Comparison of ENCODE assay signal across 9 cellular contexts in genomic region chr1:65260851-65261473, GRCh38. TPM values are rescaled to one million over a fixed set of nuclear protein-coding genes. Genes with fewer than 3 reads are reported as not detected.
DNase-seq lines count a peak whose midpoint lies in the region; ATAC-seq and TF ChIP-seq lines count a peak whose summit lies in the region.
"Had no signal": no experiment of that assay in that cellular context is flagged by ENCODE, and none has a peak within 500 bp of the region (broad histone marks: within the 10 kb centered on the region; RNA-seq: fewer than 3 reads in every experiment).

No MANE protein-coding gene starts in this region.

- TF ChIP-seq POLR2A in gastrocnemius medialis (IDR thresholded peaks at IDR 0.05): no peak

- H3K4me1 ChIP-seq in PC-9 (replicated peaks; ENCODE audit: insufficient read depth): peaks cover 13% of the 10 kb centered on the region; the same call in 1 of the 2 replicates
- peaks cover 9 to 14% of the 10 kb centered on the region in 2 donors for H3K4me1 ChIP-seq in gastrocnemius medialis
- H3K4me1 ChIP-seq: parathyroid adenoma had no signal

- H3K9me2 ChIP-seq in PC-9 (ENCODE audit: insufficient read depth): no peaks in the 10 kb centered on the region; the same call in 1 of the 2 replicates

- no peak overlapping the region for H3K27ac ChIP-seq in PC-9
- no peak overlapping the region for H3K27ac ChIP-seq in gastrocnemius medialis
- H3K27ac ChIP-seq: parathyroid adenoma had no signal

- no peak overlapping the region for H2AFZ ChIP-seq in PC-9
- H2AFZ ChIP-seq: parathyroid adenoma had no signal

- DNase-seq in AG08396 (ENCODE audit: low spot score): peak; percentile 73
- peak; percentile 28 to 64 for DNase-seq in PC-9
- peak; percentile 62 for DNase-seq in fibroblast of villous mesenchyme (ENCODE audit: low read depth)
- no peak for DNase-seq in gastrocnemius medialis
- DNase-seq in NCI-H524 (lab: John Stamatoyannopoulos, UW): no peak
- no peak for DNase-seq in NCI-H774 (lab: John Stamatoyannopoulos, UW)
- DNase-seq in NOMO-1 treated with dmso at 0.1 percent for 144 hours (lab: John Stamatoyannopoulos, UW; ENCODE audit: unreplicated experiment): no peak

- CTCF ChIA-PET in PC-9 (lab: Charles Lee): no interaction called here

- no peaks in the 10 kb centered on the region for H3K27me3 ChIP-seq in PC-9 (ENCODE audit: insufficient read depth, low read depth)
- peaks cover 0 to 19% (median 8%) of the 10 kb centered on the region in 3 donors for H3K27me3 ChIP-seq in gastrocnemius medialis

- BruUV-seq in PC-9 (replicated peaks; lab: Mats Ljungman, UMichigan): no TSS peak

- H3K4me2 ChIP-seq in PC-9: 0 out of 2 replicates have a peak overlapping the region, but pooled peaks have one; percentile 3

- TF ChIP-seq CTCF in PC-9 (conservative IDR thresholded peaks at IDR 0.05) (no peak), fibroblast of villous mesenchyme (IDR thresholded peaks at IDR 0.05; ENCODE audit: insufficient read depth, low read depth, low read length) (no peak), gastrocnemius medialis (IDR thresholded peaks at IDR 0.05 in 4 of 5, conservative IDR thresholded peaks at IDR 0.05 in 1 of 5) (no peak)

- no peaks in the 10 kb centered on the region for H4K20me1 ChIP-seq in PC-9 (ENCODE audit: insufficient read depth)

- intact Hi-C loops in PC-9 (cut with micrococcal nuclease; ENCODE audit: unreplicated experiment) (no loop called here), gastrocnemius medialis (cut with DNase I; ENCODE audit: low total_unique reads) (no loop called here)

- H3K4me3 ChIP-seq in PC-9 (no peak overlapping the region), fibroblast of villous mesenchyme (ENCODE audit: low read depth, low read length) (no peak overlapping the region), gastrocnemius medialis (no peak overlapping the region)

- in situ Hi-C loops in gastrocnemius medialis (cut with MboI; ENCODE audit: low sequenced_read_pairs in 4 of 4): no loop called here

- POLR2A ChIA-PET in PC-9 (lab: Charles Lee; ENCODE audit: unreplicated experiment): interaction anchor here (0.5 kb wide), 2 partner anchors 68 to 1004 kb away, joined by 4 to 16 read pairs; no protein-coding TSS in a partner anchor

- H3K79me2 ChIP-seq in PC-9 (ENCODE audit: low read depth): no peaks in the 10 kb centered on the region
- H3K79me2 ChIP-seq: parathyroid adenoma had no signal

- H3F3A ChIP-seq in PC-9 (ENCODE audit: insufficient read depth, low read depth): peaks cover 3% of the 10 kb centered on the region; the same call in 1 of the 2 replicates

- H3K9me3 ChIP-seq in PC-9 (ENCODE audit: insufficient read depth, low read depth) (no peaks in the 10 kb centered on the region), gastrocnemius medialis (no peaks in the 10 kb centered on the region)

- ATAC-seq in GM21390 (IDR thresholded peaks at IDR 0.05; ENCODE audit: unreplicated experiment) (peak; percentile 52), gastrocnemius medialis (no peak)

- H3K36me3 ChIP-seq in PC-9 (ENCODE audit: low read depth): no peaks in the 10 kb centered on the region
- H3K36me3 ChIP-seq in gastrocnemius medialis: no peaks in the 10 kb centered on the region

RNA-seq across cellular contexts. Expression of gene DNAJC6, which starts 48.4 kb away (rescaled TPM):
- total RNA-seq in PC-9 (2021) (11.2 and 15.6 TPM in 2 replicates), fibroblast of villous mesenchyme (12.2 and 24.6 TPM in 2 replicates), gastrocnemius medialis (under 1 TPM in 3 of 4 donors, not detected in 1; 0.10 to 0.75 (median 0.36) TPM)

Comparison
In these comparisons a context has a peak if more than half of its experiments do, and no peak if none do; other contexts are left out.
1. DNase-seq: peak in AG08396 (single experiment), PC-9 (2 of 2) and fibroblast of villous mesenchyme (single experiment); none in gastrocnemius medialis (0 of 2), NCI-H524 (0 of 2), NCI-H774 (single experiment) and NOMO-1 treated with dmso at 0.1 percent for 144 hours (single experiment).